1 cellular context compared by ENCODE assay signal in the genomic region with DNA sequence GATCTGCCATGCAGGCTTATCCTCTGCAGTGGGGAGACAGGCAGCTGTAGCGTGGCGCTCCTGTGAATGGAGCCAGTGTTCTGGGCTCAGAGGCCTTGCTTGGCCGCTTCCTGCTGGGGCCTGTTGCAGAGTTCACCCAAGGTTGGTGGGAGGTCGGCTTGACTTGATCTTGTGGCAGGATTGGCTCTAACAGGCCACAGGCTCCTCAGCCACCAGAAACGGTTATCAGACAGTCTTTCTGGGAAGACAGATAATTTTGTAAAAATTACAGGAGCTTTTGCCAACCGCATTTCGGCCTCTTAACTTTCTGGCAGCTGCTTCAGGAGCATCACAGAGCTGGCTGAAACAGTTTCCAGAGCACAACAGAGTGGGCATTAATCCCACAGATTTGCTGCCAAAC.
A peak's percentile ranks its signal among the peaks of the same experiment; 100 is the strongest.
TF ChIP-seq lines count a peak whose summit lies in the region.

No MANE protein-coding gene starts in this region.

TF ChIP-seq in HepG2, 621 proteins besides CTCF, POLR2A, EP300 and RAD21 (continues in another document):
- TF ChIP-seq, protein P1, sequence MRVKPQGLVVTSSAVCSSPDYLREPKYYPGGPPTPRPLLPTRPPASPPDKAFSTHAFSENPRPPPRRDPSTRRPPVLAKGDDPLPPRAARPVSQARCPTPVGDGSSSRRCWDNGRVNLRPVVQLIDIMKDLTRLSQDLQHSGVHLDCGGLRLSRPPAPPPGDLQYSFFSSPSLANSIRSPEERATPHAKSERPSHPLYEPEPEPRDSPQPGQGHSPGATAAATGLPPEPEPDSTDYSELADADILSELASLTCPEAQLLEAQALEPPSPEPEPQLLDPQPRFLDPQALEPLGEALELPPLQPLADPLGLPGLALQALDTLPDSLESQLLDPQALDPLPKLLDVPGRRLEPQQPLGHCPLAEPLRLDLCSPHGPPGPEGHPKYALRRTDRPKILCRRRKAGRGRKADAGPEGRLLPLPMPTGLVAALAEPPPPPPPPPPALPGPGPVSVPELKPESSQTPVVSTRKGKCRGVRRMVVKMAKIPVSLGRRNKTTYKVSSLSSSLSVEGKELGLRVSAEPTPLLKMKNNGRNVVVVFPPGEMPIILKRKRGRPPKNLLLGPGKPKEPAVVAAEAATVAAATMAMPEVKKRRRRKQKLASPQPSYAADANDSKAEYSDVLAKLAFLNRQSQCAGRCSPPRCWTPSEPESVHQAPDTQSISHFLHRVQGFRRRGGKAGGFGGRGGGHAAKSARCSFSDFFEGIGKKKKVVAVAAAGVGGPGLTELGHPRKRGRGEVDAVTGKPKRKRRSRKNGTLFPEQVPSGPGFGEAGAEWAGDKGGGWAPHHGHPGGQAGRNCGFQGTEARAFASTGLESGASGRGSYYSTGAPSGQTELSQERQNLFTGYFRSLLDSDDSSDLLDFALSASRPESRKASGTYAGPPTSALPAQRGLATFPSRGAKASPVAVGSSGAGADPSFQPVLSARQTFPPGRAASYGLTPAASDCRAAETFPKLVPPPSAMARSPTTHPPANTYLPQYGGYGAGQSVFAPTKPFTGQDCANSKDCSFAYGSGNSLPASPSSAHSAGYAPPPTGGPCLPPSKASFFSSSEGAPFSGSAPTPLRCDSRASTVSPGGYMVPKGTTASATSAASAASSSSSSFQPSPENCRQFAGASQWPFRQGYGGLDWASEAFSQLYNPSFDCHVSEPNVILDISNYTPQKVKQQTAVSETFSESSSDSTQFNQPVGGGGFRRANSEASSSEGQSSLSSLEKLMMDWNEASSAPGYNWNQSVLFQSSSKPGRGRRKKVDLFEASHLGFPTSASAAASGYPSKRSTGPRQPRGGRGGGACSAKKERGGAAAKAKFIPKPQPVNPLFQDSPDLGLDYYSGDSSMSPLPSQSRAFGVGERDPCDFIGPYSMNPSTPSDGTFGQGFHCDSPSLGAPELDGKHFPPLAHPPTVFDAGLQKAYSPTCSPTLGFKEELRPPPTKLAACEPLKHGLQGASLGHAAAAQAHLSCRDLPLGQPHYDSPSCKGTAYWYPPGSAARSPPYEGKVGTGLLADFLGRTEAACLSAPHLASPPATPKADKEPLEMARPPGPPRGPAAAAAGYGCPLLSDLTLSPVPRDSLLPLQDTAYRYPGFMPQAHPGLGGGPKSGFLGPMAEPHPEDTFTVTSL (CRISPR knock-in tag; IDR thresholded peaks at IDR 0.05; ENCODE audit: borderline replicate concordance), result no peak
- TF ChIP-seq, protein P2, sequence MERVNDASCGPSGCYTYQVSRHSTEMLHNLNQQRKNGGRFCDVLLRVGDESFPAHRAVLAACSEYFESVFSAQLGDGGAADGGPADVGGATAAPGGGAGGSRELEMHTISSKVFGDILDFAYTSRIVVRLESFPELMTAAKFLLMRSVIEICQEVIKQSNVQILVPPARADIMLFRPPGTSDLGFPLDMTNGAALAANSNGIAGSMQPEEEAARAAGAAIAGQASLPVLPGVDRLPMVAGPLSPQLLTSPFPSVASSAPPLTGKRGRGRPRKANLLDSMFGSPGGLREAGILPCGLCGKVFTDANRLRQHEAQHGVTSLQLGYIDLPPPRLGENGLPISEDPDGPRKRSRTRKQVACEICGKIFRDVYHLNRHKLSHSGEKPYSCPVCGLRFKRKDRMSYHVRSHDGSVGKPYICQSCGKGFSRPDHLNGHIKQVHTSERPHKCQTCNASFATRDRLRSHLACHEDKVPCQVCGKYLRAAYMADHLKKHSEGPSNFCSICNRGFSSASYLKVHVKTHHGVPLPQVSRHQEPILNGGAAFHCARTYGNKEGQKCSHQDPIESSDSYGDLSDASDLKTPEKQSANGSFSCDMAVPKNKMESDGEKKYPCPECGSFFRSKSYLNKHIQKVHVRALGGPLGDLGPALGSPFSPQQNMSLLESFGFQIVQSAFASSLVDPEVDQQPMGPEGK (CRISPR knock-in tag; IDR thresholded peaks at IDR 0.05), result peak; percentile 8; the same call in 1 of the 2 replicates
- TF ChIP-seq ZNF724P (CRISPR knock-in tag; IDR thresholded peaks at IDR 0.05; ENCODE audit: borderline replicate concordance), result no peak
- TF ChIP-seq, protein P3, sequence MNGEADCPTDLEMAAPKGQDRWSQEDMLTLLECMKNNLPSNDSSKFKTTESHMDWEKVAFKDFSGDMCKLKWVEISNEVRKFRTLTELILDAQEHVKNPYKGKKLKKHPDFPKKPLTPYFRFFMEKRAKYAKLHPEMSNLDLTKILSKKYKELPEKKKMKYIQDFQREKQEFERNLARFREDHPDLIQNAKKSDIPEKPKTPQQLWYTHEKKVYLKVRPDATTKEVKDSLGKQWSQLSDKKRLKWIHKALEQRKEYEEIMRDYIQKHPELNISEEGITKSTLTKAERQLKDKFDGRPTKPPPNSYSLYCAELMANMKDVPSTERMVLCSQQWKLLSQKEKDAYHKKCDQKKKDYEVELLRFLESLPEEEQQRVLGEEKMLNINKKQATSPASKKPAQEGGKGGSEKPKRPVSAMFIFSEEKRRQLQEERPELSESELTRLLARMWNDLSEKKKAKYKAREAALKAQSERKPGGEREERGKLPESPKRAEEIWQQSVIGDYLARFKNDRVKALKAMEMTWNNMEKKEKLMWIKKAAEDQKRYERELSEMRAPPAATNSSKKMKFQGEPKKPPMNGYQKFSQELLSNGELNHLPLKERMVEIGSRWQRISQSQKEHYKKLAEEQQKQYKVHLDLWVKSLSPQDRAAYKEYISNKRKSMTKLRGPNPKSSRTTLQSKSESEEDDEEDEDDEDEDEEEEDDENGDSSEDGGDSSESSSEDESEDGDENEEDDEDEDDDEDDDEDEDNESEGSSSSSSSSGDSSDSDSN (CRISPR knock-in tag; IDR thresholded peaks at IDR 0.05), result peak; percentile 47; the same call in 1 of the 2 replicates
- peak; percentile 83 for TF ChIP-seq ELF3 (CRISPR knock-in tag; IDR thresholded peaks at IDR 0.05)
- TF ChIP-seq, protein P4, sequence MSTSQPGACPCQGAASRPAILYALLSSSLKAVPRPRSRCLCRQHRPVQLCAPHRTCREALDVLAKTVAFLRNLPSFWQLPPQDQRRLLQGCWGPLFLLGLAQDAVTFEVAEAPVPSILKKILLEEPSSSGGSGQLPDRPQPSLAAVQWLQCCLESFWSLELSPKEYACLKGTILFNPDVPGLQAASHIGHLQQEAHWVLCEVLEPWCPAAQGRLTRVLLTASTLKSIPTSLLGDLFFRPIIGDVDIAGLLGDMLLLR (CRISPR knock-in tag; IDR thresholded peaks at IDR 0.05), result no peak
- TF ChIP-seq HNRNPH1 (optimal IDR thresholded peaks at IDR 0.05; ENCODE audit: low read depth, low read length), result no peak
- no peak for TF ChIP-seq ZNF839 (CRISPR knock-in tag; IDR thresholded peaks at IDR 0.05; ENCODE audit: borderline replicate concordance)
- TF ChIP-seq, protein P5, sequence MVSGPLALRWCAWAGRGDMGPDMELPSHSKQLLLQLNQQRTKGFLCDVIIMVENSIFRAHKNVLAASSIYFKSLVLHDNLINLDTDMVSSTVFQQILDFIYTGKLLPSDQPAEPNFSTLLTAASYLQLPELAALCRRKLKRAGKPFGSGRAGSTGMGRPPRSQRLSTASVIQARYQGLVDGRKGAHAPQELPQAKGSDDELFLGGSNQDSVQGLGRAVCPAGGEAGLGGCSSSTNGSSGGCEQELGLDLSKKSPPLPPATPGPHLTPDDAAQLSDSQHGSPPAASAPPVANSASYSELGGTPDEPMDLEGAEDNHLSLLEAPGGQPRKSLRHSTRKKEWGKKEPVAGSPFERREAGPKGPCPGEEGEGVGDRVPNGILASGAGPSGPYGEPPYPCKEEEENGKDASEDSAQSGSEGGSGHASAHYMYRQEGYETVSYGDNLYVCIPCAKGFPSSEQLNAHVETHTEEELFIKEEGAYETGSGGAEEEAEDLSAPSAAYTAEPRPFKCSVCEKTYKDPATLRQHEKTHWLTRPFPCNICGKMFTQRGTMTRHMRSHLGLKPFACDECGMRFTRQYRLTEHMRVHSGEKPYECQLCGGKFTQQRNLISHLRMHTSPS (CRISPR knock-in tag; IDR thresholded peaks at IDR 0.05; ENCODE audit: low read depth), result no peak
- no peak for TF ChIP-seq RBAK (CRISPR knock-in tag; IDR thresholded peaks at IDR 0.05)
- TF ChIP-seq, protein P6, sequence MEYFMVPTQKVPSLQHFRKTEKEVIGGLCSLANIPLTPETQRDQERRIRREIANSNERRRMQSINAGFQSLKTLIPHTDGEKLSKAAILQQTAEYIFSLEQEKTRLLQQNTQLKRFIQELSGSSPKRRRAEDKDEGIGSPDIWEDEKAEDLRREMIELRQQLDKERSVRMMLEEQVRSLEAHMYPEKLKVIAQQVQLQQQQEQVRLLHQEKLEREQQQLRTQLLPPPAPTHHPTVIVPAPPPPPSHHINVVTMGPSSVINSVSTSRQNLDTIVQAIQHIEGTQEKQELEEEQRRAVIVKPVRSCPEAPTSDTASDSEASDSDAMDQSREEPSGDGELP (IDR thresholded peaks at IDR 0.05; ENCODE audit: borderline replicate concordance, low read depth), result peak; percentile 29; the same call in 1 of the 2 replicates
- no peak for TF ChIP-seq EHMT2 (IDR thresholded peaks at IDR 0.05; ENCODE audit: borderline replicate concordance, low read depth, low read length)
- TF ChIP-seq, protein P7, sequence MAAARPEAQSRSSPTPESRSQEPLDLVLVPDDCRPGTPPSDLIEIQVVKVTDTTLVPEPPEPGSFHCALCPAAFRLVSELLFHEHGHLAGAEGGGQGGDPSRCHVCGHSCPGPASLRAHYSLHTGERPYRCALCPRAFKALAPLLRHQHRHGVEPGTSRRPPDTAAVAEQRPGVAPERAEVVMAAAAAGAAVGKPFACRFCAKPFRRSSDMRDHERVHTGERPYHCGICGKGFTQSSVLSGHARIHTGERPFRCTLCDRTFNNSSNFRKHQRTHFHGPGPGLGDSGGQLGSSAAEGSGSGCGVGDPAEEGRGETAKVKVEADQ (CRISPR knock-in tag; IDR thresholded peaks at IDR 0.05; ENCODE audit: borderline replicate concordance), result no peak
- no peak for TF ChIP-seq PAF1 (CRISPR knock-in tag; IDR thresholded peaks at IDR 0.05)
- TF ChIP-seq KAT8 (CRISPR knock-in tag; IDR thresholded peaks at IDR 0.05), result 0 out of 2 replicates have a peak, but pooled peaks have one; percentile 21
- TF ChIP-seq HNRNPL (IDR thresholded peaks at IDR 0.05; ENCODE audit: low read depth, low read length), result no peak
- TF ChIP-seq POLR2AphosphoS5 (IDR thresholded peaks at IDR 0.05; ENCODE audit: low read depth, low read length), result 0 out of 2 replicates have a peak, but pooled peaks have one; percentile 30
- TF ChIP-seq RARA (CRISPR knock-in tag; IDR thresholded peaks at IDR 0.05), result peak; percentile 47; the same call in 1 of the 2 replicates
- 0 out of 2 replicates have a peak, but pooled peaks have one; percentile 23 for TF ChIP-seq POGZ (CRISPR knock-in tag; IDR thresholded peaks at IDR 0.05)
- no peak for TF ChIP-seq SMARCE1 (IDR thresholded peaks at IDR 0.05; ENCODE audit: borderline replicate concordance)
- no peak for TF ChIP-seq ZNF205 (CRISPR knock-in tag; IDR thresholded peaks at IDR 0.05)
- TF ChIP-seq, protein P8, sequence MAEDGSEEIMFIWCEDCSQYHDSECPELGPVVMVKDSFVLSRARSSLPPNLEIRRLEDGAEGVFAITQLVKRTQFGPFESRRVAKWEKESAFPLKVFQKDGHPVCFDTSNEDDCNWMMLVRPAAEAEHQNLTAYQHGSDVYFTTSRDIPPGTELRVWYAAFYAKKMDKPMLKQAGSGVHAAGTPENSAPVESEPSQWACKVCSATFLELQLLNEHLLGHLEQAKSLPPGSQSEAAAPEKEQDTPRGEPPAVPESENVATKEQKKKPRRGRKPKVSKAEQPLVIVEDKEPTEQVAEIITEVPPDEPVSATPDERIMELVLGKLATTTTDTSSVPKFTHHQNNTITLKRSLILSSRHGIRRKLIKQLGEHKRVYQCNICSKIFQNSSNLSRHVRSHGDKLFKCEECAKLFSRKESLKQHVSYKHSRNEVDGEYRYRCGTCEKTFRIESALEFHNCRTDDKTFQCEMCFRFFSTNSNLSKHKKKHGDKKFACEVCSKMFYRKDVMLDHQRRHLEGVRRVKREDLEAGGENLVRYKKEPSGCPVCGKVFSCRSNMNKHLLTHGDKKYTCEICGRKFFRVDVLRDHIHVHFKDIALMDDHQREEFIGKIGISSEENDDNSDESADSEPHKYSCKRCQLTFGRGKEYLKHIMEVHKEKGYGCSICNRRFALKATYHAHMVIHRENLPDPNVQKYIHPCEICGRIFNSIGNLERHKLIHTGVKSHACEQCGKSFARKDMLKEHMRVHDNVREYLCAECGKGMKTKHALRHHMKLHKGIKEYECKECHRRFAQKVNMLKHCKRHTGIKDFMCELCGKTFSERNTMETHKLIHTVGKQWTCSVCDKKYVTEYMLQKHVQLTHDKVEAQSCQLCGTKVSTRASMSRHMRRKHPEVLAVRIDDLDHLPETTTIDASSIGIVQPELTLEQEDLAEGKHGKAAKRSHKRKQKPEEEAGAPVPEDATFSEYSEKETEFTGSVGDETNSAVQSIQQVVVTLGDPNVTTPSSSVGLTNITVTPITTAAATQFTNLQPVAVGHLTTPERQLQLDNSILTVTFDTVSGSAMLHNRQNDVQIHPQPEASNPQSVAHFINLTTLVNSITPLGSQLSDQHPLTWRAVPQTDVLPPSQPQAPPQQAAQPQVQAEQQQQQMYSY (CRISPR knock-in tag; IDR thresholded peaks at IDR 0.05), result no peak
- TF ChIP-seq SALL1 (CRISPR knock-in tag; IDR thresholded peaks at IDR 0.05), result peak; percentile 53
- TF ChIP-seq SMAD9 (CRISPR knock-in tag; IDR thresholded peaks at IDR 0.05), result no peak
- no peak for TF ChIP-seq SOX13 (IDR thresholded peaks at IDR 0.05)
- TF ChIP-seq SOX13 (CRISPR knock-in tag; conservative IDR thresholded peaks at IDR 0.05 in 1 of 2, IDR thresholded peaks at IDR 0.05 in 1 of 2), result no peak
- no peak for TF ChIP-seq SOX6 (IDR thresholded peaks at IDR 0.05)
- peak; percentile 31; the same call in 1 of the 2 replicates for TF ChIP-seq SOX6 (CRISPR knock-in tag; IDR thresholded peaks at IDR 0.05)
- TF ChIP-seq GATAD2A (CRISPR knock-in tag; IDR thresholded peaks at IDR 0.05), result peak; percentile 34; the same call in 1 of the 2 replicates
- TF ChIP-seq, protein P9, sequence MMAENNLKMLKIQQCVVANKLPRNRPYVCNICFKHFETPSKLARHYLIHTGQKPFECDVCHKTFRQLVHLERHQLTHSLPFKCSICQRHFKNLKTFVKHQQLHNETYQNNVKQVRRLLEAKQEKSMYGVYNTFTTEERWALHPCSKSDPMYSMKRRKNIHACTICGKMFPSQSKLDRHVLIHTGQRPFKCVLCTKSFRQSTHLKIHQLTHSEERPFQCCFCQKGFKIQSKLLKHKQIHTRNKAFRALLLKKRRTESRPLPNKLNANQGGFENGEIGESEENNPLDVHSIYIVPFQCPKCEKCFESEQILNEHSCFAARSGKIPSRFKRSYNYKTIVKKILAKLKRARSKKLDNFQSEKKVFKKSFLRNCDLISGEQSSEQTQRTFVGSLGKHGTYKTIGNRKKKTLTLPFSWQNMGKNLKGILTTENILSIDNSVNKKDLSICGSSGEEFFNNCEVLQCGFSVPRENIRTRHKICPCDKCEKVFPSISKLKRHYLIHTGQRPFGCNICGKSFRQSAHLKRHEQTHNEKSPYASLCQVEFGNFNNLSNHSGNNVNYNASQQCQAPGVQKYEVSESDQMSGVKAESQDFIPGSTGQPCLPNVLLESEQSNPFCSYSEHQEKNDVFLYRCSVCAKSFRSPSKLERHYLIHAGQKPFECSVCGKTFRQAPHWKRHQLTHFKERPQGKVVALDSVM (CRISPR knock-in tag; IDR thresholded peaks at IDR 0.05), result no peak
- TF ChIP-seq, protein P10, sequence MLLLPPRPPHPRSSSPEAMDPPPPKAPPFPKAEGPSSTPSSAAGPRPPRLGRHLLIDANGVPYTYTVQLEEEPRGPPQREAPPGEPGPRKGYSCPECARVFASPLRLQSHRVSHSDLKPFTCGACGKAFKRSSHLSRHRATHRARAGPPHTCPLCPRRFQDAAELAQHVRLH (CRISPR knock-in tag; IDR thresholded peaks at IDR 0.05; ENCODE audit: borderline replicate concordance, low read depth), result 0 out of 2 replicates have a peak, but pooled peaks have one; percentile 21
- peak; percentile 85; the same call in 1 of the 2 replicates for TF ChIP-seq ZNF292 (CRISPR knock-in tag; IDR thresholded peaks at IDR 0.05; ENCODE audit: borderline replicate concordance, low read depth)
- peak; percentile 68 for TF ChIP-seq ZMYM4 (CRISPR knock-in tag; IDR thresholded peaks at IDR 0.05)
- TF ChIP-seq NFRKB (IDR thresholded peaks at IDR 0.05), result no peak
